Comparison of ENCODE assay signal across 8 cellular contexts in the genomic region with DNA sequence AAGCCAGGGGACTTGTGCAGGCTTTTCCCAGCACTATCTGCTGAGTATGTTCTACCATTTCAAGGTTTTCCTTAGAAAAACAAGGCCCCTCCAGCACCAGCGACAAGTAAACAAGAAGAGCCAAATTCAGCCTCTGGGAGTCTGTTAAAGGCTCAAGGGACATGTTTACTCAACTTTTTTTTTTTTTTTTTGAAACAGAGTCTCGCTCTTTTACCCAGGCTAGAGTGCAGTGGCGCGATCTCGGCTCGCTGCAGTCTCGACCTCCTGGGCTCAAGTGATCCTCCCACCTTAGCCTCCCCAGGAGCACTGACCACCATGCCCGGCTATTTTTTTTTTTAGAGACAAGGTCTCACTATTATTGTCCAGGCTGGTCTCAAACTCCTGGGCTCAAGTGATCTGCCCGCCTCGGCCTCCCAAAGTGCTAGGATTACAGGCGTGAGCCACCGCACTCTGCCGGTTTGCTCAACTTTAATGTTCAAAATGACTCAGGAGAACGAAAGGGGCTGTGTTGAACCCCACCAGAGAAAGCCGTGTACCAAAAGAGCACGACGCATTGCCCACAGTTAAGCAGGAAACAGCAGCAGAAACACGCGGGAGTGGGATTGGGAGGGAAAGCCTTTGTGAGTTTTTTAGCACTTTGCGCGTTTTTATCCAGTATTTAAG. TPM values are rescaled to one million over a fixed set of nuclear protein-coding genes. Genes with fewer than 3 reads are reported as not detected.
DNase-seq lines count a peak whose midpoint lies in the region; ATAC-seq and TF ChIP-seq lines count a peak whose summit lies in the region.

No MANE protein-coding gene starts in this region.

- H2AFZ ChIP-seq in parathyroid adenoma = peak overlapping the region; percentile 71

- no peaks in the 10 kb centered on the region for H3K79me2 ChIP-seq in parathyroid adenoma

- H3K9ac ChIP-seq in parathyroid adenoma = no peak overlapping the region

- TF ChIP-seq CTCF in WERI-Rb-1 (IDR thresholded peaks at IDR 0.05; ENCODE audit: low read depth, low read length) (no peak), parathyroid adenoma (IDR thresholded peaks at IDR 0.05) (no peak)

- 12 to 17% methylated on average over 21 of the region's 21 CpGs for WGBS in esophagus, 2 donors

- H3K27ac ChIP-seq in WERI-Rb-1 = peak overlapping the region; percentile 96
- H3K27ac ChIP-seq in esophagus (ENCODE audit: low read depth in 2 of 2, low read length in 1 of 2) = peak overlapping the region; percentile 85 to 96
- H3K27ac ChIP-seq in parathyroid adenoma = peak overlapping the region; percentile 78

- no peaks in the 10 kb centered on the region for H3K27me3 ChIP-seq in WERI-Rb-1 (ENCODE audit: insufficient read depth, low read depth, severe bottlenecking)
- no peaks in the 10 kb centered on the region for H3K27me3 ChIP-seq in esophagus (ENCODE audit: control insufficient read depth in 1 of 2, insufficient read depth in 2 of 2, low read length in 2 of 2)
- no peaks in the 10 kb centered on the region for H3K27me3 ChIP-seq in parathyroid adenoma (ENCODE audit: control insufficient read depth, insufficient read depth, low read length)

- H3K9me3 ChIP-seq in WERI-Rb-1 (ENCODE audit: severe bottlenecking) = peaks cover 2% of the 10 kb centered on the region
- H3K9me3 ChIP-seq in esophagus (ENCODE audit: control insufficient read depth in 2 of 2, insufficient read depth in 1 of 2, low read depth in 1 of 2, low read length in 1 of 2) = no peaks in the 10 kb centered on the region
- no peaks in the 10 kb centered on the region for H3K9me3 ChIP-seq in parathyroid adenoma (ENCODE audit: control insufficient read depth, low read length)

- DNase-seq in WERI-Rb-1 (no peak), superior temporal gyrus (ENCODE audit: extremely low spot score) (no peak)

- H3K4me3 ChIP-seq in GM08714 (ENCODE audit: low read length) (peak overlapping the region; percentile 86), WERI-Rb-1 (ENCODE audit: low read depth, low read length) (peak overlapping the region; percentile 96), esophagus (ENCODE audit: low read depth in 1 of 2, low read length in 2 of 2) (peak overlapping the region; percentile 72 to 75), parathyroid adenoma (ENCODE audit: low read depth, low read length) (peak overlapping the region; percentile 77)

- ATAC-seq in HG02885 (IDR thresholded peaks at IDR 0.05; ENCODE audit: poor library complexity, unreplicated experiment) (peak; percentile 26), GM18517 (IDR thresholded peaks at IDR 0.05; ENCODE audit: unreplicated experiment) (no peak), GM18519 (IDR thresholded peaks at IDR 0.05; ENCODE audit: low FRiP score, unreplicated experiment) (no peak)

- H3K4me1 ChIP-seq in esophagus (ENCODE audit: control insufficient read depth in 2 of 2, insufficient read depth in 2 of 2, low read length in 1 of 2) (peaks cover 2 to 4% of the 10 kb centered on the region in 2 donors), parathyroid adenoma (peaks cover 23% of the 10 kb centered on the region)

- H3K4me2 ChIP-seq in parathyroid adenoma (ENCODE audit: low read length) = peak overlapping the region; percentile 69

- peaks cover 43% of the 10 kb centered on the region for H3K36me3 ChIP-seq in WERI-Rb-1
- H3K36me3 ChIP-seq in esophagus (ENCODE audit: control insufficient read depth in 2 of 2, insufficient read depth in 2 of 2, low read length in 1 of 2) = peaks cover 0 to 4% of the 10 kb centered on the region in 2 donors
- no peaks in the 10 kb centered on the region for H3K36me3 ChIP-seq in parathyroid adenoma (ENCODE audit: control insufficient read depth, insufficient read depth, low read length)

RNA-seq across cellular contexts. Expression of gene PRDX3, which starts 0.8 kb away (rescaled TPM):
- 10 to 100 TPM; 40.8 to 82.2 TPM for polyA plus RNA-seq in esophagus

RNA-seq across cellular contexts. Expression of gene SFXN4, which starts 12.3 kb away (rescaled TPM):
- 10 to 100 TPM; 20.8 to 22.7 TPM for polyA plus RNA-seq in esophagus

RNA-seq across cellular contexts. Expression of gene GRK5, which starts 29.5 kb away (rescaled TPM):
- polyA plus RNA-seq in esophagus = 1 to 10 TPM; 3.1 to 5.2 TPM
